ENCODE assay signal across 24 cellular contexts in the genomic region with DNA sequence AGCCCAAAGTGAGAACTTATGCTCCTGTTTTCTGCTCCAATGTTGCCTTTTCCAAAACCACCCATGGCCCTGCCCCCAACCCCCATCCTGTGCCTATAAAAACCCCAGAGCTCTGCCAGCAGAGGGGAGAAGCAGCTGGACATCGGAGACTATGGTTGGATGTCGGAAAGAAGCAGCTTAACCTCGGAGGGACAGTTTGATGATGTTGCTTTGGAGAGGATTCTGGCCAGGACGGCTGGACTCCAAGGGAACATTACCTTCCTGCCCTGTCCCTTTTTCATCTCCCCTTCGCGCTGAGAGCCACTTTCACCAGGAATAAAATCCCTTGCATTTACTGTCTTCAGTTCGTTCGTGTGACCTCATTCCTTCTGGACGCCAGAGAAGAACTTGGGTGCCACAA.
"Had no signal": no experiment of that assay in that cellular context is flagged by ENCODE, and none has a peak within 500 bp of the region (broad histone marks: within the 10 kb centered on the region; RNA-seq: fewer than 3 reads in every experiment).

No MANE protein-coding gene starts in this region.

- H3K4me2 ChIP-seq: SK-N-SH had no signal

- H3K27me3 ChIP-seq: MG63 had no signal

- H3K9me3 ChIP-seq: MG63, SK-N-SH had no signal

- H3K4me3 ChIP-seq: MG63 had no signal

- H3K27ac ChIP-seq: RWPE1 had no signal

- DNase-seq: IMR-90, Karpas-422, KG1, MG63, NCI-H1092, NCI-H1105 treated with DMSO at 0.1 percent for 48 hours, NCI-H1417 treated with DMSO at 0.1 percent for 48 hours, NCI-H146, NCI-H1694 treated with DMSO at 0.1 percent for 48 hours, NCI-H1930, NCI-H2081, NCI-H2107, NCI-H2227 treated with DMSO at 0.1 percent for 48 hours, NCI-H446, NCI-H510A, NCI-H524 treated with DMSO at 0.1 percent for 48 hours, NCI-H69, NCI-H774, PC-3, SHP77, SK-N-SH had no signal

- H3K36me3 ChIP-seq: MG63 had no signal

- H3K9ac ChIP-seq: SK-N-SH had no signal

- ATAC-seq: HepG2, Panc1, PC-3 had no signal
